Comparison of ENCODE assay signal across 11 cellular contexts in the genomic region with DNA sequence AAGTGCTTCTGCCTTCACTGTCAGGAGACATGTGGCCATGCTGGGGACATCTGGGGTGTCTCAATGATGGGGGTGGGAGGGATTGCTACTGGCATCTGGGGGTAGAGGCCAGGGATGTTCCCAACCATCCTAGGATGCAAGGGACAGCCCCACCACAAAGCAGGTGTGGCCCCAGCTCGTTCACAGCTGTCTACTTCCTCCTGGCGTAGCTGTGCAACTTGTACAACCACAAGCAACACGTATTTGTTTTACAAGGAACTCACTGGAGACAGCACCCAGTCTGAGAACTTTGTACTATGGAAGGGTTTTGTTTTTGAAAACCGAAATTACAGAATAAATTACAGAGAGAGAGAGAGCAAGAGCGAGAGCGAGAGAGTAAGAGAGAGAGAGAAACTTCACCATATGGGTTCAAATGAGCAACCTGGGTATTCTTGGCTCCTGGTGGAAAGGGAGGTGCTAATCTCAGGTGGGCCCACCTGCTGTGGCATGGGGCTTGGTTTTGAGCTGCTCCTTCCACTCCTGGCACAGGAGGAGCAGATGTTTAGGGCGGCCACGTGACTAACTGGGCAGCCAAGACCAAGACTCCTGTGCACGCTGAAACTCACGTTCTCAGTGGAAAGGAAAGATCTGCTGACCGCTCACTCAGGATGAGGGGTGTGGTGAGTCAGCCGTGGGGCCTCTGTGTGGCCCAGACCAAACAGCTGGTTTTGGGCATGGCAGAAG. TPM values are rescaled to one million over a fixed set of nuclear protein-coding genes. Genes with fewer than 3 reads are reported as not detected.
DNase-seq lines count a peak whose midpoint lies in the region; ATAC-seq and TF ChIP-seq lines count a peak whose summit lies in the region.
"Had no signal": no experiment of that assay in that cellular context is flagged by ENCODE, and none has a peak within 500 bp of the region (broad histone marks: within the 10 kb centered on the region; RNA-seq: fewer than 3 reads in every experiment).

No MANE protein-coding gene starts in this region.

- peaks cover 58% of the 10 kb centered on the region for H3K4me1 Mint-ChIP-seq in dendritic cell treated with granulocyte-macrophage colony-stimulating factor and Interleukin-4, amounts not matched to agents 40 ng/mL and 50 ng/mL, for 4 days (ENCODE audit: low read depth)
- H3K4me1 Mint-ChIP-seq in chondrocyte (ENCODE audit: low read depth): peaks cover 15% of the 10 kb centered on the region
- H3K4me1 Mint-ChIP-seq: neural crest cell had no signal

- intact Hi-C loops in dendritic cell treated with granulocyte-macrophage colony-stimulating factor and Interleukin-4, amounts not matched to agents 40 ng/mL and 50 ng/mL, for 4 days (cut with micrococcal nuclease): loop anchor here (2.0 kb wide), 1 partner anchor 453 kb away; no protein-coding TSS in a partner anchor

- no peaks in the 10 kb centered on the region for H3K27me3 Mint-ChIP-seq in dendritic cell treated with granulocyte-macrophage colony-stimulating factor and Interleukin-4, amounts not matched to agents 40 ng/mL and 50 ng/mL, for 4 days
- H3K27me3 Mint-ChIP-seq in chondrocyte (ENCODE audit: low read depth): no peaks in the 10 kb centered on the region

- no peaks in the 10 kb centered on the region for H3K36me3 Mint-ChIP-seq in dendritic cell treated with granulocyte-macrophage colony-stimulating factor and Interleukin-4, amounts not matched to agents 40 ng/mL and 50 ng/mL, for 4 days (ENCODE audit: low read depth)
- H3K36me3 Mint-ChIP-seq in chondrocyte (ENCODE audit: low read depth): no peaks in the 10 kb centered on the region

- peak; percentile 54 for DNase-seq in GM10248 (ENCODE audit: extremely low spot score)
- no peak for DNase-seq in chondrocyte (ENCODE audit: low spot score)
- no peak for DNase-seq in NCI-H1105 treated with DMSO at 0.1 percent for 48 hours (lab: John Stamatoyannopoulos, UW)
- DNase-seq in hepatic stellate cell (ENCODE audit: low spot score): no peak
- DNase-seq in DMS 273 (lab: John Stamatoyannopoulos, UW; ENCODE audit: unreplicated experiment): no peak
- DNase-seq: effector CD4-positive, alpha-beta T cell had no signal

- TF ChIP-seq CTCF in GM10248 (IDR thresholded peaks at IDR 0.05; ENCODE audit: control extremely low read depth, extremely low read depth, low read depth, missing control alignments) (no peak), chondrocyte (IDR thresholded peaks at IDR 0.05) (no peak)

- peak overlapping the region; percentile 94 for H3K27ac Mint-ChIP-seq in dendritic cell treated with granulocyte-macrophage colony-stimulating factor and Interleukin-4, amounts not matched to agents 40 ng/mL and 50 ng/mL, for 4 days
- no peak overlapping the region for H3K27ac Mint-ChIP-seq in chondrocyte (ENCODE audit: unreplicated experiment)

- peak overlapping the region; percentile 39 for H3K4me3 Mint-ChIP-seq in dendritic cell treated with granulocyte-macrophage colony-stimulating factor and Interleukin-4, amounts not matched to agents 40 ng/mL and 50 ng/mL, for 4 days
- H3K4me3 Mint-ChIP-seq in chondrocyte (ENCODE audit: unreplicated experiment): no peak overlapping the region
- H3K4me3 Mint-ChIP-seq: neural crest cell had no signal

- CTCF ChIA-PET in GM10248 (lab: Yijun Ruan, JAX): interaction anchor here (1.3 to 10.6 kb wide), 6 partner anchors 8 to 74 kb away, joined by 3 to 163 read pairs (median 12); no protein-coding TSS in a partner anchor

- no peaks in the 10 kb centered on the region for H3K9me3 Mint-ChIP-seq in dendritic cell treated with granulocyte-macrophage colony-stimulating factor and Interleukin-4, amounts not matched to agents 40 ng/mL and 50 ng/mL, for 4 days
- peaks cover 7% of the 10 kb centered on the region for H3K9me3 Mint-ChIP-seq in chondrocyte (ENCODE audit: low read depth)
- H3K9me3 Mint-ChIP-seq: neural crest cell had no signal

- POLR2A ChIA-PET in GM10248 (lab: Yijun Ruan, JAX): interaction anchor here (5.4 kb wide), 1 partner anchor 12 kb away, joined by 65 read pairs; no protein-coding TSS in a partner anchor

- ATAC-seq in GM19438 (IDR thresholded peaks at IDR 0.05; ENCODE audit: low read depth, unreplicated experiment): peak; percentile 26
- peak; percentile 24 for ATAC-seq in HG03442 (IDR thresholded peaks at IDR 0.05; ENCODE audit: unreplicated experiment)

RNA-seq across cellular contexts. Expression of a gene that starts 17.5 kb away (rescaled TPM):
- total RNA-seq in chondrocyte: not detected in 3 replicates
- total RNA-seq: neural crest cell, urinary bladder had no signal

RNA-seq across cellular contexts. Expression of a gene that starts 52.9 kb away (rescaled TPM):
- total RNA-seq in chondrocyte: 197 to 352 TPM (median 345 TPM) in 3 replicates
